ENCODE assay signal across 8 cellular contexts in the genomic region with DNA sequence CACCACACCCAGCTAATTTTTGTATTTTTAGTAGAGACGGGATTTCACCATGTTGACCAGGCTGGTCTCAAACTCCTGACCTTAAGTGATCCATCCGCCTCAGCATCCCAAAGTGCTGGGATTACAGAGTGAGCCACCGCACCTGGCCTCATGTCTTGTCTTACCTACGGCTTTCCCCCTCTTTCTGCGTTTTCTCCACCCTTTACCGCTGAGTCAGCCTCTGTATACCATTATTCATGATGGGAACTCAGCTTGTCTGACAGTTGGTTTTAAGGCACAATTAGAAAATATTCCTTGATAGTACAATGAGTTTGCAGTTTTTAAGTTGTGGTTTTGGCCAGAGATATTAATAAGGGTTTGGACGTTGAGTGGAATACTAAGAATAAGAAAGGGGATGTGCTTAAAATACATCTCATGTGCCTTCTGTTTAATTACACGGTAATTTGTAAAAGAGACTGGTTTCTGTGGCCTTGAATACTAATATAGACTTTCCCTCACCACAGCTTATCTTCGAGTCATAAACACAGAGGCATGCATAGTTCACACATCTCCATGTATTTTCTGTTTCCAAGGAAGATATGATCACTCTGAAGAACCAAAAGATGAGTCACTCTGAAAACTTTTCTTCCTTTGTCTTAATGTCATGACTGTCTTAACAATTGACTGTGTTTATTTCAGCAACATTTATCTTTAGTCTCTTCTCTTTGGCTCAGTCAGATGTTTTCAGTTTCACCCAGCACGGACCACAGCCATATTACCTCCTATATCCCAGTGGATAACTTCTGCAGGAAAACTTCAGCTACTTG. TPM values are rescaled to one million over a fixed set of nuclear protein-coding genes. Genes with fewer than 3 reads are reported as not detected.
DNase-seq lines count a peak whose midpoint lies in the region; ATAC-seq and TF ChIP-seq lines count a peak whose summit lies in the region.

No MANE protein-coding gene starts in this region.

- no peaks in the 10 kb centered on the region for H3K27me3 ChIP-seq in BJ (ENCODE audit: control insufficient read depth, insufficient read depth, low read length)

- no peak overlapping the region for H3K4me3 ChIP-seq in BJ (ENCODE audit: low read depth, low read length)

- CTCF ChIA-PET in BJ (lab: Yijun Ruan, JAX), result interaction anchor here (1.2 to 1.4 kb wide), 2 partner anchors 11 to 12 kb away, joined by 3 read pairs; no protein-coding TSS in a partner anchor
- CTCF ChIA-PET in activated CD8-positive, alpha-beta memory T cell treated with anti-CD3 and anti-CD28 coated beads, Interleukin-2, amount 10 ng/mL, durations not matched to agents 7 days and 5 days (lab: Charles Lee), result interaction anchor here (1.5 to 8.8 kb wide), 4 partner anchors 10 to 53 kb away, joined by 6 to 57 read pairs (median 14); no protein-coding TSS in a partner anchor

- no peaks in the 10 kb centered on the region for H3K27me3 Mint-ChIP-seq in activated CD8-positive, alpha-beta memory T cell treated with anti-CD3 and anti-CD28 coated beads, Interleukin-2, amount 10 ng/mL, durations not matched to agents 7 days and 5 days

- ATAC-seq in HG03378 (IDR thresholded peaks at IDR 0.05; ENCODE audit: unreplicated experiment) (peak; percentile 50), HG02610 (IDR thresholded peaks at IDR 0.05; ENCODE audit: unreplicated experiment) (no peak), HG02623 (IDR thresholded peaks at IDR 0.05; ENCODE audit: unreplicated experiment) (no peak), GM18873 (IDR thresholded peaks at IDR 0.05; ENCODE audit: low FRiP score, unreplicated experiment) (no peak)
- ATAC-seq in activated CD8-positive, alpha-beta memory T cell treated with anti-CD3 and anti-CD28 coated beads, Interleukin-2, amount 10 ng/mL, durations not matched to agents 7 days and 5 days, result peak; percentile 52

- peak; percentile 63 for DNase-seq in BJ (ENCODE audit: low read depth)
- DNase-seq in activated CD8-positive, alpha-beta memory T cell treated with anti-CD3 and anti-CD28 coated beads, Interleukin-2, amount 10 ng/mL, durations not matched to agents 7 days and 5 days, result no peak
- DNase-seq in iris pigment epithelial cell (ENCODE audit: low read depth), result peak; percentile 90
- DNase-seq in NK-92 treated with Interleukin-12 subunit alpha and Interleukin-12 subunit beta, amount 100 ng/mL, for 24 hours (lab: John Stamatoyannopoulos, UW), result no peak

- POLR2A ChIA-PET in BJ (lab: Charles Lee), result no interaction called here

- TF ChIP-seq CTCF in BJ (IDR thresholded peaks at IDR 0.05; ENCODE audit: insufficient read depth, low read depth, low read length), result no peak

- H3K9me3 Mint-ChIP-seq in activated CD8-positive, alpha-beta memory T cell treated with anti-CD3 and anti-CD28 coated beads, Interleukin-2, amount 10 ng/mL, durations not matched to agents 7 days and 5 days (ENCODE audit: low read depth), result no peaks in the 10 kb centered on the region

- H3K27ac Mint-ChIP-seq in activated CD8-positive, alpha-beta memory T cell treated with anti-CD3 and anti-CD28 coated beads, Interleukin-2, amount 10 ng/mL, durations not matched to agents 7 days and 5 days, result peak overlapping the region; percentile 76

- no peaks in the 10 kb centered on the region for H3K36me3 ChIP-seq in BJ (ENCODE audit: control insufficient read depth, insufficient read depth, low read length)

- peaks cover 62% of the 10 kb centered on the region for H3K4me1 Mint-ChIP-seq in activated CD8-positive, alpha-beta memory T cell treated with anti-CD3 and anti-CD28 coated beads, Interleukin-2, amount 10 ng/mL, durations not matched to agents 7 days and 5 days

- peaks cover 10% of the 10 kb centered on the region for H3K36me3 Mint-ChIP-seq in activated CD8-positive, alpha-beta memory T cell treated with anti-CD3 and anti-CD28 coated beads, Interleukin-2, amount 10 ng/mL, durations not matched to agents 7 days and 5 days

- no peak overlapping the region for H3K4me3 Mint-ChIP-seq in activated CD8-positive, alpha-beta memory T cell treated with anti-CD3 and anti-CD28 coated beads, Interleukin-2, amount 10 ng/mL, durations not matched to agents 7 days and 5 days

RNA-seq across cellular contexts. Expression of gene PITPNC1, which starts 54.3 kb away (rescaled TPM):
- 4.6 and 5.5 TPM in 2 replicates for polyA plus RNA-seq in BJ (2011; rRNA removed)
- polyA minus RNA-seq in BJ (2011; rRNA and poly(A)+ RNA removed), result 4.0 and 4.2 TPM in 2 replicates
- total RNA-seq in activated CD8-positive, alpha-beta memory T cell treated with anti-CD3 and anti-CD28 coated beads, Interleukin-2, amount 10 ng/mL, durations not matched to agents 7 days and 5 days, result 10 to 100 TPM; 44.9 to 67.6 TPM

Comparison
In these comparisons a context has a peak if more than half of its experiments do, and no peak if none do; other contexts are left out.
1. DNase-seq: peak in BJ (single experiment) and iris pigment epithelial cell (single experiment); none in activated CD8-positive, alpha-beta memory T cell treated with anti-CD3 and anti-CD28 coated beads, Interleukin-2, amount 10 ng/mL, durations not matched to agents 7 days and 5 days (single experiment) and NK-92 treated with Interleukin-12 subunit alpha and Interleukin-12 subunit beta, amount 100 ng/mL, for 24 hours (single experiment).
2. ATAC-seq: peak in HG03378 (single experiment) and activated CD8-positive, alpha-beta memory T cell treated with anti-CD3 and anti-CD28 coated beads, Interleukin-2, amount 10 ng/mL, durations not matched to agents 7 days and 5 days (single experiment); none in HG02610 (single experiment), HG02623 (single experiment) and GM18873 (single experiment).